ENCODE assay signal across 1 cellular context in the genomic region with DNA sequence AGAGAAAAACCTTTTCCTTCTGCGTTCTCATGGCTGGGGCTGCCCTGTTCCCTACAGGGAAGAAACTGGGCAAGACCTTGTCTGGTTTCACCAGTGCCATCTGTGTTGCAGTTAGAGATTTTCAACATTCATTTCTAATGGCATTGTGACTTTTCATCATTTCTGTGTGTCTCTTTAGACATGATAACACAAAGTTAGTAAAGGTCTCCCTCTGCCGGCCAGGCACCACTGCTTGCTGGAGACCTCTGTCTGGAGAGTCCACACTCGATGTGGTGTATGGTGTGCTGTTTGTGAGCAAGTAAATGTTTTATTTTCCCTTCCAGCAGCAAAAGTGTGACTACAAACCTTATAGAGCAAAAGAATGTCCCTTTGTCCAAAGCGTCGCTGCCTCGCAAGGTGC.
TF ChIP-seq lines count a peak whose summit lies in the region.

No MANE protein-coding gene starts in this region.

TF ChIP-seq in H1, 55 proteins besides CTCF, POLR2A, EP300 and RAD21 (continued from another document):
- TF ChIP-seq, protein P1, sequence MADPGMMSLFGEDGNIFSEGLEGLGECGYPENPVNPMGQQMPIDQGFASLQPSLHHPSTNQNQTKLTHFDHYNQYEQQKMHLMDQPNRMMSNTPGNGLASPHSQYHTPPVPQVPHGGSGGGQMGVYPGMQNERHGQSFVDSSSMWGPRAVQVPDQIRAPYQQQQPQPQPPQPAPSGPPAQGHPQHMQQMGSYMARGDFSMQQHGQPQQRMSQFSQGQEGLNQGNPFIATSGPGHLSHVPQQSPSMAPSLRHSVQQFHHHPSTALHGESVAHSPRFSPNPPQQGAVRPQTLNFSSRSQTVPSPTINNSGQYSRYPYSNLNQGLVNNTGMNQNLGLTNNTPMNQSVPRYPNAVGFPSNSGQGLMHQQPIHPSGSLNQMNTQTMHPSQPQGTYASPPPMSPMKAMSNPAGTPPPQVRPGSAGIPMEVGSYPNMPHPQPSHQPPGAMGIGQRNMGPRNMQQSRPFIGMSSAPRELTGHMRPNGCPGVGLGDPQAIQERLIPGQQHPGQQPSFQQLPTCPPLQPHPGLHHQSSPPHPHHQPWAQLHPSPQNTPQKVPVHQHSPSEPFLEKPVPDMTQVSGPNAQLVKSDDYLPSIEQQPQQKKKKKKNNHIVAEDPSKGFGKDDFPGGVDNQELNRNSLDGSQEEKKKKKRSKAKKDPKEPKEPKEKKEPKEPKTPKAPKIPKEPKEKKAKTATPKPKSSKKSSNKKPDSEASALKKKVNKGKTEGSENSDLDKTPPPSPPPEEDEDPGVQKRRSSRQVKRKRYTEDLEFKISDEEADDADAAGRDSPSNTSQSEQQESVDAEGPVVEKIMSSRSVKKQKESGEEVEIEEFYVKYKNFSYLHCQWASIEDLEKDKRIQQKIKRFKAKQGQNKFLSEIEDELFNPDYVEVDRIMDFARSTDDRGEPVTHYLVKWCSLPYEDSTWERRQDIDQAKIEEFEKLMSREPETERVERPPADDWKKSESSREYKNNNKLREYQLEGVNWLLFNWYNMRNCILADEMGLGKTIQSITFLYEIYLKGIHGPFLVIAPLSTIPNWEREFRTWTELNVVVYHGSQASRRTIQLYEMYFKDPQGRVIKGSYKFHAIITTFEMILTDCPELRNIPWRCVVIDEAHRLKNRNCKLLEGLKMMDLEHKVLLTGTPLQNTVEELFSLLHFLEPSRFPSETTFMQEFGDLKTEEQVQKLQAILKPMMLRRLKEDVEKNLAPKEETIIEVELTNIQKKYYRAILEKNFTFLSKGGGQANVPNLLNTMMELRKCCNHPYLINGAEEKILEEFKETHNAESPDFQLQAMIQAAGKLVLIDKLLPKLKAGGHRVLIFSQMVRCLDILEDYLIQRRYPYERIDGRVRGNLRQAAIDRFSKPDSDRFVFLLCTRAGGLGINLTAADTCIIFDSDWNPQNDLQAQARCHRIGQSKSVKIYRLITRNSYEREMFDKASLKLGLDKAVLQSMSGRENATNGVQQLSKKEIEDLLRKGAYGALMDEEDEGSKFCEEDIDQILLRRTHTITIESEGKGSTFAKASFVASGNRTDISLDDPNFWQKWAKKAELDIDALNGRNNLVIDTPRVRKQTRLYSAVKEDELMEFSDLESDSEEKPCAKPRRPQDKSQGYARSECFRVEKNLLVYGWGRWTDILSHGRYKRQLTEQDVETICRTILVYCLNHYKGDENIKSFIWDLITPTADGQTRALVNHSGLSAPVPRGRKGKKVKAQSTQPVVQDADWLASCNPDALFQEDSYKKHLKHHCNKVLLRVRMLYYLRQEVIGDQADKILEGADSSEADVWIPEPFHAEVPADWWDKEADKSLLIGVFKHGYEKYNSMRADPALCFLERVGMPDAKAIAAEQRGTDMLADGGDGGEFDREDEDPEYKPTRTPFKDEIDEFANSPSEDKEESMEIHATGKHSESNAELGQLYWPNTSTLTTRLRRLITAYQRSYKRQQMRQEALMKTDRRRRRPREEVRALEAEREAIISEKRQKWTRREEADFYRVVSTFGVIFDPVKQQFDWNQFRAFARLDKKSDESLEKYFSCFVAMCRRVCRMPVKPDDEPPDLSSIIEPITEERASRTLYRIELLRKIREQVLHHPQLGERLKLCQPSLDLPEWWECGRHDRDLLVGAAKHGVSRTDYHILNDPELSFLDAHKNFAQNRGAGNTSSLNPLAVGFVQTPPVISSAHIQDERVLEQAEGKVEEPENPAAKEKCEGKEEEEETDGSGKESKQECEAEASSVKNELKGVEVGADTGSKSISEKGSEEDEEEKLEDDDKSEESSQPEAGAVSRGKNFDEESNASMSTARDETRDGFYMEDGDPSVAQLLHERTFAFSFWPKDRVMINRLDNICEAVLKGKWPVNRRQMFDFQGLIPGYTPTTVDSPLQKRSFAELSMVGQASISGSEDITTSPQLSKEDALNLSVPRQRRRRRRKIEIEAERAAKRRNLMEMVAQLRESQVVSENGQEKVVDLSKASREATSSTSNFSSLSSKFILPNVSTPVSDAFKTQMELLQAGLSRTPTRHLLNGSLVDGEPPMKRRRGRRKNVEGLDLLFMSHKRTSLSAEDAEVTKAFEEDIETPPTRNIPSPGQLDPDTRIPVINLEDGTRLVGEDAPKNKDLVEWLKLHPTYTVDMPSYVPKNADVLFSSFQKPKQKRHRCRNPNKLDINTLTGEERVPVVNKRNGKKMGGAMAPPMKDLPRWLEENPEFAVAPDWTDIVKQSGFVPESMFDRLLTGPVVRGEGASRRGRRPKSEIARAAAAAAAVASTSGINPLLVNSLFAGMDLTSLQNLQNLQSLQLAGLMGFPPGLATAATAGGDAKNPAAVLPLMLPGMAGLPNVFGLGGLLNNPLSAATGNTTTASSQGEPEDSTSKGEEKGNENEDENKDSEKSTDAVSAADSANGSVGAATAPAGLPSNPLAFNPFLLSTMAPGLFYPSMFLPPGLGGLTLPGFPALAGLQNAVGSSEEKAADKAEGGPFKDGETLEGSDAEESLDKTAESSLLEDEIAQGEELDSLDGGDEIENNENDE (IDR thresholded peaks at IDR 0.05; ENCODE audit: insufficient replicate concordance, low read length), result no peak
- no peak for TF ChIP-seq ZNF274 (IDR thresholded peaks at IDR 0.05; ENCODE audit: borderline replicate concordance, extremely low read depth, low read length)
